In the genomic region with DNA sequence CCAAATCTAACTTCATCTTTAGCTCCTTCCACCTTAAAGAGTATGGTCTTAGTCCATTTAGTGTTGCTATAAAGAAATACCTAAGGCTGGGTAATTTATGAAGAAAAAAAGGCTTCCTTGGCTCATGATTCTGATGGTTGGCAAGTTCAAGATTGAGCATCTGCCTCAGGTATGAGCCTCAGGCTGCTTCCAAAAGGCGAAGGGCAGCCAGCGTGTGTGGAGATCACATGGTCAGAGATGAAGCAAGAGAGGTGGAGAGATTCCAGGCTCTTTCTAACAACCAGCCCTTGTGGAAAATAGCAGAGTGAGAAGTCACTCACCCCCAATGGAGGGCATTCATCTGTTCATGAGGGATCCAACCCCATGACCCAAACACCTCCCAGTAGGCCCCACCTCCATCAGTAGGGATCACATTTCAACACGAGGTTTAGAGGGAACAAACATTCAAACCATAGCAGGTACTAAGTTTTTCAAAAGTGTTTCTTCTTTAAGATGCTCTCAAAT, we compare ENCODE assay signal across 1 cellular context.
TF ChIP-seq lines count a peak whose summit lies in the region.

No MANE protein-coding gene starts in this region.

TF ChIP-seq in HepG2, 621 proteins besides CTCF, POLR2A, EP300 and RAD21 (continued from another document):
- peak; percentile 78; the same call in 1 of the 2 replicates for TF ChIP-seq ZNF12 (CRISPR knock-in tag; IDR thresholded peaks at IDR 0.05)
